Comparison of ENCODE assay signal across 2 cellular contexts in the genomic region with DNA sequence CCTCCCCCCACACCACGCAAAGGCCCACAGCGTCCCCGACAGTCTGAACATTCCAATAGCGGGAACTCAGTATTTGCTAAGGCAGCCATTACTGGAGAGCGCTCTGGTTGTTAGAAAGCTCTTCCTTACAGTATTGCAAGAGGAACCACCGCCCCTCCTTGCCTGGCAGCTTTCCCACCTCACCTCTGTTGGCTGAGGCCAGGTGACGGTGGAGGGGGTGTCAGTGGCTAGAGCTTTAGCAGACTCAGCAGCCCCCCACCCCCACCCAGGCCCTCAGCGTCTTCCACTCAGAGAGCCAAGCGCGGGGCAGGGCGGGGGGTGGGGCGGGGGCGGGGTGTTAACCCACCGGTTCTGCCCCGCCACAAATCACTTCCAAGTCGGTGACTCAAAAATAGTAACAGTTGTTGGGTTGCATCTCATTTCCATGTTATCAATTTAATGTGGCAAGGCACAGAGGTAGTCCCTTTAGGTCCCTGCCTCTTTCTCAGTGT.
TF ChIP-seq lines count a peak whose summit lies in the region.

No MANE protein-coding gene starts in this region.

TF ChIP-seq in SK-N-SH, 30 proteins besides CTCF, POLR2A, EP300 and RAD21 (continued from another document):
- TF ChIP-seq SMC3 (IDR thresholded peaks at IDR 0.05; ENCODE audit: low read depth, low read length) (no peak), FOXM1 (IDR thresholded peaks at IDR 0.05; ENCODE audit: low read depth) (no peak), EZH2phosphoT487 (IDR thresholded peaks at IDR 0.05; ENCODE audit: borderline replicate concordance, low read depth) (no peak), JUND (IDR thresholded peaks at IDR 0.05) (no peak), NFIC (IDR thresholded peaks at IDR 0.05; ENCODE audit: borderline replicate concordance) (no peak)

TF ChIP-seq in SK-N-SH treated with all-trans-retinoic acid at 6 μM for 48 hours, 23 proteins besides CTCF, POLR2A, EP300 and RAD21 (continued from another document):
- TF ChIP-seq, protein P1, sequence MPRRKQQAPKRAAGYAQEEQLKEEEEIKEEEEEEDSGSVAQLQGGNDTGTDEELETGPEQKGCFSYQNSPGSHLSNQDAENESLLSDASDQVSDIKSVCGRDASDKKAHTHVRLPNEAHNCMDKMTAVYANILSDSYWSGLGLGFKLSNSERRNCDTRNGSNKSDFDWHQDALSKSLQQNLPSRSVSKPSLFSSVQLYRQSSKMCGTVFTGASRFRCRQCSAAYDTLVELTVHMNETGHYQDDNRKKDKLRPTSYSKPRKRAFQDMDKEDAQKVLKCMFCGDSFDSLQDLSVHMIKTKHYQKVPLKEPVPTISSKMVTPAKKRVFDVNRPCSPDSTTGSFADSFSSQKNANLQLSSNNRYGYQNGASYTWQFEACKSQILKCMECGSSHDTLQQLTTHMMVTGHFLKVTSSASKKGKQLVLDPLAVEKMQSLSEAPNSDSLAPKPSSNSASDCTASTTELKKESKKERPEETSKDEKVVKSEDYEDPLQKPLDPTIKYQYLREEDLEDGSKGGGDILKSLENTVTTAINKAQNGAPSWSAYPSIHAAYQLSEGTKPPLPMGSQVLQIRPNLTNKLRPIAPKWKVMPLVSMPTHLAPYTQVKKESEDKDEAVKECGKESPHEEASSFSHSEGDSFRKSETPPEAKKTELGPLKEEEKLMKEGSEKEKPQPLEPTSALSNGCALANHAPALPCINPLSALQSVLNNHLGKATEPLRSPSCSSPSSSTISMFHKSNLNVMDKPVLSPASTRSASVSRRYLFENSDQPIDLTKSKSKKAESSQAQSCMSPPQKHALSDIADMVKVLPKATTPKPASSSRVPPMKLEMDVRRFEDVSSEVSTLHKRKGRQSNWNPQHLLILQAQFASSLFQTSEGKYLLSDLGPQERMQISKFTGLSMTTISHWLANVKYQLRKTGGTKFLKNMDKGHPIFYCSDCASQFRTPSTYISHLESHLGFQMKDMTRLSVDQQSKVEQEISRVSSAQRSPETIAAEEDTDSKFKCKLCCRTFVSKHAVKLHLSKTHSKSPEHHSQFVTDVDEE (CRISPR knock-in tag; IDR thresholded peaks at IDR 0.05): no peak
- TF ChIP-seq BACH2 (CRISPR knock-in tag; IDR thresholded peaks at IDR 0.05; ENCODE audit: borderline replicate concordance): no peak
- TF ChIP-seq ZC3H10 (CRISPR knock-in tag; IDR thresholded peaks at IDR 0.05): no peak
- no peak for TF ChIP-seq CSDC2 (CRISPR knock-in tag; IDR thresholded peaks at IDR 0.05)
- no peak for TF ChIP-seq CREB5 (CRISPR knock-in tag; IDR thresholded peaks at IDR 0.05; ENCODE audit: low read depth)
- no peak for TF ChIP-seq ZNF8 (CRISPR knock-in tag; IDR thresholded peaks at IDR 0.05)
- TF ChIP-seq ARNTL (CRISPR knock-in tag; IDR thresholded peaks at IDR 0.05; ENCODE audit: borderline replicate concordance, low read depth): no peak
- no peak for TF ChIP-seq GLIS3 (CRISPR knock-in tag; IDR thresholded peaks at IDR 0.05)
- TF ChIP-seq TCF4 (CRISPR knock-in tag; IDR thresholded peaks at IDR 0.05; ENCODE audit: borderline replicate concordance): no peak
- no peak for TF ChIP-seq ZNF70 (CRISPR knock-in tag; IDR thresholded peaks at IDR 0.05)
- no peak for TF ChIP-seq ISL1 (CRISPR knock-in tag; IDR thresholded peaks at IDR 0.05)
